ENCODE assay signal across 14 cellular contexts in the genomic region with DNA sequence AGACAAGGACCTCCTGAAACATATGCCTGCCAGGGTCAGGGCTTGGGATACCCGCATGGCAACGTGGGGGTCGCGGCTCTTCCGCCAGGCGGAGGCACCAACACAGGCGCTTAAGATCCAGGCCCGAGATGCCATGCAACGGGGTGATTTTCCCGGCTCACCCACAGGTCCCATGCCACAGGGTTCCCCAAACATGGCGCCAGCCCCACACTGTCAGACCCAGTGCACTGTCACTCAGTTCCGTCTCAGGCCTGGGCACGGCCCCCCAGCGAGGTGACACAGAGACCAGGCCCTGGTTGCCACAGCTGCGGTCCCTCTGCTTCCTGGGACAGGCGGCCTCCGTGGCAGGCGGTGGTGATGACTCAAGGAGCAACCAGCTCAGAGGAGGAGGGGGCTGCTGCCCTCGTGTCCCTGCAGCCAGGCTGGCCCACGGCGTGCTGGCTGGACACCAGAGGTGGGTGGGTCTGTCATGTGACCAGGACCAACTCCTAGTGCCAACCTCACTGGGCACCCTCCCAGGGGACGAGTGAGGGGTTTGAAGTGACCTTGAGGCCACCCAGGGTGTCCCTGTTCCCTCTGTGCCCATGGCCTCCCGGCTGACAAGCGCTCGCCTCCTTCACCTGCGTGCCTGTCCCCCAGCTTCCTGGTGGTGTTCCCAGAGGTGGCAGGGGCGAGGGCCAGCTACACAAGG. TPM values are rescaled to one million over a fixed set of nuclear protein-coding genes. Genes with fewer than 3 reads are reported as not detected.
DNase-seq lines count a peak whose midpoint lies in the region; ATAC-seq and TF ChIP-seq lines count a peak whose summit lies in the region.
"Had no signal": no experiment of that assay in that cellular context is flagged by ENCODE, and none has a peak within 500 bp of the region (broad histone marks: within the 10 kb centered on the region; RNA-seq: fewer than 3 reads in every experiment).

No MANE protein-coding gene starts in this region.

- H3K4me3 ChIP-seq in NB4 (ENCODE audit: low read depth, low read length) (no peak overlapping the region), heart right ventricle (no peak overlapping the region), smooth muscle cell (no peak overlapping the region)

- CTCF ChIA-PET in activated CD8-positive, alpha-beta T cell treated with anti-CD3 and anti-CD28 coated beads for 36 hours (lab: Charles Lee): no interaction called here
- CTCF ChIA-PET in activated CD8-positive, alpha-beta T cell treated with anti-CD3 and anti-CD28 coated beads, Interleukin-2, amount 10 ng/mL, durations not matched to agents 7 days and 5 days (lab: Charles Lee): no interaction called here

- H3K4me2 ChIP-seq in smooth muscle cell: peak overlapping the region; percentile 54

- peak; percentile 22 for ATAC-seq in activated CD8-positive, alpha-beta T cell treated with anti-CD3 and anti-CD28 coated beads for 36 hours
- ATAC-seq in activated CD8-positive, alpha-beta T cell treated with anti-CD3 and anti-CD28 coated beads, Interleukin-2, amount 10 ng/mL, durations not matched to agents 7 days and 5 days: no peak
- ATAC-seq in heart right ventricle (peak in 6 of 8 donors; percentile 3 to 67 (median 36)), HG03175 (IDR thresholded peaks at IDR 0.05; ENCODE audit: unreplicated experiment) (no peak)

- WGBS in heart right ventricle, 2 donors: 77 to 83% methylated on average over 27 of the region's 27 CpGs
- WGBS in smooth muscle cell (ENCODE audit: low lambda C conversion rate): 45% methylated on average over 17 of the region's 27 CpGs

- peak overlapping the region in 9 of 10 donors; percentile 52 to 82 (median 69) for H3K27ac ChIP-seq in heart right ventricle
- H3K27ac ChIP-seq in smooth muscle cell (ENCODE audit: low read depth): no peak overlapping the region
- H3K27ac ChIP-seq: HL-60 had no signal

- TF ChIP-seq POLR2A in NB4 (IDR thresholded peaks at IDR 0.05; ENCODE audit: extremely low read depth, insufficient read length): no peak

- H3K27me3 ChIP-seq in heart right ventricle (no peaks in the 10 kb centered on the region), smooth muscle cell (ENCODE audit: low read depth) (no peaks in the 10 kb centered on the region)

- H3K9me3 Mint-ChIP-seq in activated CD8-positive, alpha-beta T cell treated with anti-CD3 and anti-CD28 coated beads for 36 hours: no peaks in the 10 kb centered on the region
- no peaks in the 10 kb centered on the region for H3K9me3 Mint-ChIP-seq in activated CD8-positive, alpha-beta T cell treated with anti-CD3 and anti-CD28 coated beads, Interleukin-2, amount 10 ng/mL, durations not matched to agents 7 days and 5 days (ENCODE audit: insufficient read depth)
- H3K9me3 Mint-ChIP-seq in type B pancreatic cell: no peaks in the 10 kb centered on the region
- H3K9me3 Mint-ChIP-seq: dendritic cell treated with granulocyte-macrophage colony-stimulating factor and Interleukin-4, amounts not matched to agents 40 ng/mL and 50 ng/mL, for 4 days had no signal

- intact Hi-C loops in activated CD8-positive, alpha-beta T cell treated with anti-CD3 and anti-CD28 coated beads for 36 hours (cut with micrococcal nuclease): no loop called here
- intact Hi-C loops in heart right ventricle (cut with DNase I): loop anchor here in 1 of 10 donors (10.0 kb wide), 1 partner anchor 119 kb away; a partner anchor contains a TSS

- POLR2A ChIA-PET in activated CD8-positive, alpha-beta T cell treated with anti-CD3 and anti-CD28 coated beads for 36 hours (lab: Charles Lee): no interaction called here
- POLR2A ChIA-PET in activated CD8-positive, alpha-beta T cell treated with anti-CD3 and anti-CD28 coated beads, Interleukin-2, amount 10 ng/mL, durations not matched to agents 7 days and 5 days (lab: Charles Lee): no interaction called here

- DNase-seq in activated CD8-positive, alpha-beta T cell treated with anti-CD3 and anti-CD28 coated beads for 36 hours: peak; percentile 38
- no peak for DNase-seq in activated CD8-positive, alpha-beta T cell treated with anti-CD3 and anti-CD28 coated beads, Interleukin-2, amount 10 ng/mL, durations not matched to agents 7 days and 5 days
- peak; percentile 70 for DNase-seq in NB4 (ENCODE audit: low read depth)
- peak in 1 of 2 donors; percentile 71 for DNase-seq in heart right ventricle
- DNase-seq in smooth muscle cell (lab: John Stamatoyannopoulos, UW; ENCODE audit: unreplicated experiment): peak; percentile 43
- DNase-seq in type B pancreatic cell (ENCODE audit: extremely low spot score, unreplicated experiment): no peak
- DNase-seq in NCI-H524 (lab: John Stamatoyannopoulos, UW): no peak
- DNase-seq: activated naive CD4-positive, alpha-beta T cell; NCI-H1417 had no signal

- H3K9me3 ChIP-seq in heart right ventricle (no peaks in the 10 kb centered on the region), smooth muscle cell (replicated peaks; ENCODE audit: low read depth) (no peaks in the 10 kb centered on the region)

- peaks cover 14% of the 10 kb centered on the region for H3K4me1 Mint-ChIP-seq in activated CD8-positive, alpha-beta T cell treated with anti-CD3 and anti-CD28 coated beads for 36 hours (ENCODE audit: low read depth)
- peaks cover 5% of the 10 kb centered on the region for H3K4me1 Mint-ChIP-seq in activated CD8-positive, alpha-beta T cell treated with anti-CD3 and anti-CD28 coated beads, Interleukin-2, amount 10 ng/mL, durations not matched to agents 7 days and 5 days (ENCODE audit: low read depth)
- H3K4me1 Mint-ChIP-seq in type B pancreatic cell (ENCODE audit: unreplicated experiment): no peaks in the 10 kb centered on the region

- H3K4me3 Mint-ChIP-seq in activated CD8-positive, alpha-beta T cell treated with anti-CD3 and anti-CD28 coated beads for 36 hours: no peak overlapping the region
- H3K4me3 Mint-ChIP-seq in activated CD8-positive, alpha-beta T cell treated with anti-CD3 and anti-CD28 coated beads, Interleukin-2, amount 10 ng/mL, durations not matched to agents 7 days and 5 days: no peak overlapping the region
- no peak overlapping the region for H3K4me3 Mint-ChIP-seq in type B pancreatic cell
- H3K4me3 Mint-ChIP-seq: dendritic cell treated with granulocyte-macrophage colony-stimulating factor and Interleukin-4, amounts not matched to agents 40 ng/mL and 50 ng/mL, for 4 days had no signal

- no peaks in the 10 kb centered on the region for H3F3A ChIP-seq in smooth muscle cell (ENCODE audit: low read depth)

- H3K27me3 Mint-ChIP-seq in activated CD8-positive, alpha-beta T cell treated with anti-CD3 and anti-CD28 coated beads for 36 hours: no peaks in the 10 kb centered on the region
- no peaks in the 10 kb centered on the region for H3K27me3 Mint-ChIP-seq in activated CD8-positive, alpha-beta T cell treated with anti-CD3 and anti-CD28 coated beads, Interleukin-2, amount 10 ng/mL, durations not matched to agents 7 days and 5 days (ENCODE audit: low read depth)
- peaks cover 1% of the 10 kb centered on the region for H3K27me3 Mint-ChIP-seq in type B pancreatic cell

- no peaks in the 10 kb centered on the region for H3K79me2 ChIP-seq in smooth muscle cell (ENCODE audit: low read depth)

- no peak for TF ChIP-seq CTCF in activated CD8-positive, alpha-beta T cell treated with anti-CD3 and anti-CD28 coated beads for 36 hours (IDR thresholded peaks at IDR 0.05)
- TF ChIP-seq CTCF in NB4 (IDR thresholded peaks at IDR 0.05; ENCODE audit: low read depth, low read length) (no peak), heart right ventricle (IDR thresholded peaks at IDR 0.05) (no peak), smooth muscle cell (IDR thresholded peaks at IDR 0.05; ENCODE audit: borderline replicate concordance, insufficient read depth, poor library complexity, severe bottlenecking) (no peak), type B pancreatic cell (conservative IDR thresholded peaks at IDR 0.05) (no peak)

- peak overlapping the region; percentile 24 for H3K9ac ChIP-seq in smooth muscle cell (ENCODE audit: low read depth)

- no peak overlapping the region for H2AFZ ChIP-seq in smooth muscle cell (ENCODE audit: low read depth)

- H3K4me1 ChIP-seq in heart right ventricle (peaks cover 8 to 23% (median 18%) of the 10 kb centered on the region in 9 donors), smooth muscle cell (ENCODE audit: low read depth) (no peaks in the 10 kb centered on the region)

- no peak overlapping the region for H3K27ac Mint-ChIP-seq in activated CD8-positive, alpha-beta T cell treated with anti-CD3 and anti-CD28 coated beads for 36 hours
- no peak overlapping the region for H3K27ac Mint-ChIP-seq in activated CD8-positive, alpha-beta T cell treated with anti-CD3 and anti-CD28 coated beads, Interleukin-2, amount 10 ng/mL, durations not matched to agents 7 days and 5 days
- no peak overlapping the region for H3K27ac Mint-ChIP-seq in type B pancreatic cell
- H3K27ac Mint-ChIP-seq: dendritic cell treated with granulocyte-macrophage colony-stimulating factor and Interleukin-4, amounts not matched to agents 40 ng/mL and 50 ng/mL, for 4 days had no signal

- H4K20me1 ChIP-seq in smooth muscle cell (ENCODE audit: low read depth): no peaks in the 10 kb centered on the region

- H3K36me3 Mint-ChIP-seq in activated CD8-positive, alpha-beta T cell treated with anti-CD3 and anti-CD28 coated beads for 36 hours (ENCODE audit: low read depth): peaks cover 2% of the 10 kb centered on the region
- no peaks in the 10 kb centered on the region for H3K36me3 Mint-ChIP-seq in activated CD8-positive, alpha-beta T cell treated with anti-CD3 and anti-CD28 coated beads, Interleukin-2, amount 10 ng/mL, durations not matched to agents 7 days and 5 days (ENCODE audit: low read depth)
- H3K36me3 Mint-ChIP-seq in type B pancreatic cell: no peaks in the 10 kb centered on the region

- no peaks in the 10 kb centered on the region for H3K36me3 ChIP-seq in heart right ventricle
- no peaks in the 10 kb centered on the region for H3K36me3 ChIP-seq in smooth muscle cell (ENCODE audit: low read depth)

RNA-seq across cellular contexts. Expression of a gene that starts 4.9 kb away (rescaled TPM):
- 10 to 100 TPM; 19.4 to 20.3 TPM for total RNA-seq in activated CD8-positive, alpha-beta T cell treated with anti-CD3 and anti-CD28 coated beads for 36 hours
- 1 to 10 TPM; 2.4 to 2.5 TPM for total RNA-seq in activated CD8-positive, alpha-beta T cell treated with anti-CD3 and anti-CD28 coated beads, Interleukin-2, amount 10 ng/mL, durations not matched to agents 7 days and 5 days
- 10 to 100 TPM in 1 of 10 donors, 1 to 10 TPM in 9; 1.3 to 14.2 (median 2.8) TPM for total RNA-seq in heart right ventricle
- polyA plus RNA-seq in heart right ventricle: 1 to 10 TPM; 6.4 to 7.1 TPM
- not detected in 2 replicates for total RNA-seq in smooth muscle cell
- 0.12 TPM in 1 of 2 replicates, not detected in the other for polyA plus RNA-seq in smooth muscle cell
- not detected in 2 replicates for total RNA-seq in type B pancreatic cell (ENCODE audit: low replicate concordance)
- polyA plus RNA-seq: AG04450 had no signal

RNA-seq across cellular contexts. Expression of a gene that starts 15.7 kb away (rescaled TPM):
- total RNA-seq in activated CD8-positive, alpha-beta T cell treated with anti-CD3 and anti-CD28 coated beads for 36 hours: under 1 TPM; 0.22 to 0.29 TPM
- total RNA-seq in activated CD8-positive, alpha-beta T cell treated with anti-CD3 and anti-CD28 coated beads, Interleukin-2, amount 10 ng/mL, durations not matched to agents 7 days and 5 days: not detected
- total RNA-seq in heart right ventricle: not detected
- under 1 TPM in 1 of 2 donors, not detected in 1; 0.15 TPM for polyA plus RNA-seq in heart right ventricle
- not detected in 2 replicates for total RNA-seq in smooth muscle cell
- not detected in 2 replicates for polyA plus RNA-seq in smooth muscle cell
- not detected in 2 replicates for total RNA-seq in type B pancreatic cell (ENCODE audit: low replicate concordance)
- total RNA-seq: renal cortical epithelial cell had no signal
- polyA plus RNA-seq: AG04450 had no signal

RNA-seq across cellular contexts. Expression of a gene that starts 44.8 kb away (rescaled TPM):
- under 1 TPM; 0.38 to 0.54 TPM for total RNA-seq in activated CD8-positive, alpha-beta T cell treated with anti-CD3 and anti-CD28 coated beads for 36 hours
- total RNA-seq in activated CD8-positive, alpha-beta T cell treated with anti-CD3 and anti-CD28 coated beads, Interleukin-2, amount 10 ng/mL, durations not matched to agents 7 days and 5 days: under 1 TPM; 0.31 to 0.45 TPM
- total RNA-seq in heart right ventricle (1 to 10 TPM in 1 of 10 donors, under 1 TPM in 7, not detected in 2; 0.07 to 1.2 (median 0.46) TPM), smooth muscle cell (not detected in 2 replicates), type B pancreatic cell (ENCODE audit: low replicate concordance) (0.19 and 0.51 TPM in 2 replicates)
- polyA plus RNA-seq in heart right ventricle (1 to 10 TPM in 1 of 2 donors, under 1 TPM in 1; 0.22 to 1.0 TPM), smooth muscle cell (0.10 TPM in 1 of 2 replicates, not detected in the other)
- polyA plus RNA-seq: AG04450 had no signal

Comparison
In these comparisons a context has a peak if more than half of its experiments do, and no peak if none do; other contexts are left out.
1. ATAC-seq: peak in activated CD8-positive, alpha-beta T cell treated with anti-CD3 and anti-CD28 coated beads for 36 hours (single experiment) and heart right ventricle (6 of 8); none in activated CD8-positive, alpha-beta T cell treated with anti-CD3 and anti-CD28 coated beads, Interleukin-2, amount 10 ng/mL, durations not matched to agents 7 days and 5 days (single experiment) and HG03175 (single experiment).
2. DNase-seq: peak in activated CD8-positive, alpha-beta T cell treated with anti-CD3 and anti-CD28 coated beads for 36 hours (single experiment), NB4 (single experiment) and smooth muscle cell (single experiment); none in activated CD8-positive, alpha-beta T cell treated with anti-CD3 and anti-CD28 coated beads, Interleukin-2, amount 10 ng/mL, durations not matched to agents 7 days and 5 days (single experiment), type B pancreatic cell (single experiment) and NCI-H524 (0 of 2).